Comparison of ENCODE assay signal across 1 cellular context in the genomic region with DNA sequence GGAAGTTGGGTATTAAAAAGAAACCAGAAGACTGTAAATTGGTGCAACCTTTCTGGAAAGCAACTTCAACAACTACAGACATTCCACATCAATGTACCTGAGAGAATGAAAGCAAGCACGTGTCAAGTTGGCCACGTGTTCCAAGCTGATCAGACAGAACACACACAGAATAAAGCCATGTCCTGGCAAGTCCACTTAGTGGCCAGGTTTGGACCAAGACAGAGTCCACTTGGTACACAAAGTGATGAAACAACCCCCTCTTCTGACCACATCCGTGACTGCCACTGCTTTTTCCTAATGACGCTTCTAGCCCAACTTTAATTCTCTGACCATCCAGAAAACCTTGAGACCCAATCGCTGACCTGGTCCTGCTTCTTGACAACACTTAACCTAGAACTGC.
A peak's percentile ranks its signal among the peaks of the same experiment; 100 is the strongest.
TF ChIP-seq lines count a peak whose summit lies in the region.

No MANE protein-coding gene starts in this region.

TF ChIP-seq in HepG2, 621 proteins besides CTCF, POLR2A, EP300 and RAD21 (continued from another document and continues in another):
- TF ChIP-seq, protein P1, sequence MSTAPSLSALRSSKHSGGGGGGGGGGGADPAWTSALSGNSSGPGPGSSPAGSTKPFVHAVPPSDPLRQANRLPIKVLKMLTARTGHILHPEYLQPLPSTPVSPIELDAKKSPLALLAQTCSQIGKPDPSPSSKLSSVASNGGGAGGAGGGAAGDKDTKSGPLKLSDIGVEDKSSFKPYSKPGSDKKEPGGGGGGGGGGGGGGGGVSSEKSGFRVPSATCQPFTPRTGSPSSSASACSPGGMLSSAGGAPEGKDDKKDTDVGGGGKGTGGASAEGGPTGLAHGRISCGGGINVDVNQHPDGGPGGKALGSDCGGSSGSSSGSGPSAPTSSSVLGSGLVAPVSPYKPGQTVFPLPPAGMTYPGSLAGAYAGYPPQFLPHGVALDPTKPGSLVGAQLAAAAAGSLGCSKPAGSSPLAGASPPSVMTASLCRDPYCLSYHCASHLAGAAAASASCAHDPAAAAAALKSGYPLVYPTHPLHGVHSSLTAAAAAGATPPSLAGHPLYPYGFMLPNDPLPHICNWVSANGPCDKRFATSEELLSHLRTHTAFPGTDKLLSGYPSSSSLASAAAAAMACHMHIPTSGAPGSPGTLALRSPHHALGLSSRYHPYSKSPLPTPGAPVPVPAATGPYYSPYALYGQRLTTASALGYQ (CRISPR knock-in tag; IDR thresholded peaks at IDR 0.05) = no peak
- 0 out of 2 replicates have a peak, but pooled peaks have one; percentile 24 for TF ChIP-seq ZSCAN9 (CRISPR knock-in tag; IDR thresholded peaks at IDR 0.05; ENCODE audit: borderline replicate concordance)
- TF ChIP-seq, protein P2, sequence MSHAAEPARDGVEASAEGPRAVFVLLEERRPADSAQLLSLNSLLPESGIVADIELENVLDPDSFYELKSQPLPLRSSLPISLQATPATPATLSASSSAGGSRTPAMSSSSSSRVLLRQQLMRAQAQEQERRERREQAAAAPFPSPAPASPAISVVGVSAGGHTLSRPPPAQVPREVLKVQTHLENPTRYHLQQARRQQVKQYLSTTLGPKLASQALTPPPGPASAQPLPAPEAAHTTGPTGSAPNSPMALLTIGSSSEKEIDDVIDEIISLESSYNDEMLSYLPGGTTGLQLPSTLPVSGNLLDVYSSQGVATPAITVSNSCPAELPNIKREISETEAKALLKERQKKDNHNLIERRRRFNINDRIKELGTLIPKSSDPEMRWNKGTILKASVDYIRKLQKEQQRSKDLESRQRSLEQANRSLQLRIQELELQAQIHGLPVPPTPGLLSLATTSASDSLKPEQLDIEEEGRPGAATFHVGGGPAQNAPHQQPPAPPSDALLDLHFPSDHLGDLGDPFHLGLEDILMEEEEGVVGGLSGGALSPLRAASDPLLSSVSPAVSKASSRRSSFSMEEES (CRISPR knock-in tag; IDR thresholded peaks at IDR 0.05) = 0 out of 2 replicates have a peak, but pooled peaks have one; percentile 31
- TF ChIP-seq ZNF382 (CRISPR knock-in tag; IDR thresholded peaks at IDR 0.05; ENCODE audit: borderline replicate concordance) = no peak
- TF ChIP-seq, protein P3, sequence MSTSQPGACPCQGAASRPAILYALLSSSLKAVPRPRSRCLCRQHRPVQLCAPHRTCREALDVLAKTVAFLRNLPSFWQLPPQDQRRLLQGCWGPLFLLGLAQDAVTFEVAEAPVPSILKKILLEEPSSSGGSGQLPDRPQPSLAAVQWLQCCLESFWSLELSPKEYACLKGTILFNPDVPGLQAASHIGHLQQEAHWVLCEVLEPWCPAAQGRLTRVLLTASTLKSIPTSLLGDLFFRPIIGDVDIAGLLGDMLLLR (CRISPR knock-in tag; IDR thresholded peaks at IDR 0.05) = no peak
- TF ChIP-seq NCOA2 (CRISPR knock-in tag; IDR thresholded peaks at IDR 0.05) = peak; percentile 25; the same call in 1 of the 2 replicates
- TF ChIP-seq EED (CRISPR knock-in tag; IDR thresholded peaks at IDR 0.05) = no peak
- no peak for TF ChIP-seq FOXA1 (IDR thresholded peaks at IDR 0.05)
- peak; percentile 26; the same call in 1 of the 2 replicates for TF ChIP-seq FOXA1 (CRISPR knock-in tag; IDR thresholded peaks at IDR 0.05)
- TF ChIP-seq THAP11 (CRISPR knock-in tag; IDR thresholded peaks at IDR 0.05) = 0 out of 2 replicates have a peak, but pooled peaks have one; percentile 35
- TF ChIP-seq, protein P4, sequence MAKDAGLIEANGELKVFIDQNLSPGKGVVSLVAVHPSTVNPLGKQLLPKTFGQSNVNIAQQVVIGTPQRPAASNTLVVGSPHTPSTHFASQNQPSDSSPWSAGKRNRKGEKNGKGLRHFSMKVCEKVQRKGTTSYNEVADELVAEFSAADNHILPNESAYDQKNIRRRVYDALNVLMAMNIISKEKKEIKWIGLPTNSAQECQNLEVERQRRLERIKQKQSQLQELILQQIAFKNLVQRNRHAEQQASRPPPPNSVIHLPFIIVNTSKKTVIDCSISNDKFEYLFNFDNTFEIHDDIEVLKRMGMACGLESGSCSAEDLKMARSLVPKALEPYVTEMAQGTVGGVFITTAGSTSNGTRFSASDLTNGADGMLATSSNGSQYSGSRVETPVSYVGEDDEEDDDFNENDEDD (CRISPR knock-in tag; IDR thresholded peaks at IDR 0.05; ENCODE audit: borderline replicate concordance) = peak; percentile 47; the same call in 1 of the 2 replicates
- no peak for TF ChIP-seq ZFY (CRISPR knock-in tag; IDR thresholded peaks at IDR 0.05)
- TF ChIP-seq, protein P5, sequence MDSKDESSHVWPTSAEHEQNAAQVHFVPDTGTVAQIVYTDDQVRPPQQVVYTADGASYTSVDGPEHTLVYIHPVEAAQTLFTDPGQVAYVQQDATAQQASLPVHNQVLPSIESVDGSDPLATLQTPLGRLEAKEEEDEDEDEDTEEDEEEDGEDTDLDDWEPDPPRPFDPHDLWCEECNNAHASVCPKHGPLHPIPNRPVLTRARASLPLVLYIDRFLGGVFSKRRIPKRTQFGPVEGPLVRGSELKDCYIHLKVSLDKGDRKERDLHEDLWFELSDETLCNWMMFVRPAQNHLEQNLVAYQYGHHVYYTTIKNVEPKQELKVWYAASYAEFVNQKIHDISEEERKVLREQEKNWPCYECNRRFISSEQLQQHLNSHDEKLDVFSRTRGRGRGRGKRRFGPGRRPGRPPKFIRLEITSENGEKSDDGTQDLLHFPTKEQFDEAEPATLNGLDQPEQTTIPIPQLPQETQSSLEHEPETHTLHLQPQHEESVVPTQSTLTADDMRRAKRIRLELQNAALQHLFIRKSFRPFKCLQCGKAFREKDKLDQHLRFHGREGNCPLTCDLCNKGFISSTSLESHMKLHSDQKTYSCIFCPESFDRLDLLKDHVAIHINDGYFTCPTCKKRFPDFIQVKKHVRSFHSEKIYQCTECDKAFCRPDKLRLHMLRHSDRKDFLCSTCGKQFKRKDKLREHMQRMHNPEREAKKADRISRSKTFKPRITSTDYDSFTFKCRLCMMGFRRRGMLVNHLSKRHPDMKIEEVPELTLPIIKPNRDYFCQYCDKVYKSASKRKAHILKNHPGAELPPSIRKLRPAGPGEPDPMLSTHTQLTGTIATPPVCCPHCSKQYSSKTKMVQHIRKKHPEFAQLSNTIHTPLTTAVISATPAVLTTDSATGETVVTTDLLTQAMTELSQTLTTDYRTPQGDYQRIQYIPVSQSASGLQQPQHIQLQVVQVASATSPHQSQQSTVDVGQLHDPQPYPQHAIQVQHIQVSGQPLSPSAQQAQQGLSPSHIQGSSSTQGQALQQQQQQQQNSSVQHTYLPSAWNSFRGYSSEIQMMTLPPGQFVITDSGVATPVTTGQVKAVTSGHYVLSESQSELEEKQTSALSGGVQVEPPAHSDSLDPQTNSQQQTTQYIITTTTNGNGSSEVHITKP (CRISPR knock-in tag; IDR thresholded peaks at IDR 0.05; ENCODE audit: low read depth) = peak; percentile 28; the same call in 1 of the 2 replicates
- TF ChIP-seq ZBTB1 (CRISPR knock-in tag; IDR thresholded peaks at IDR 0.05; ENCODE audit: borderline replicate concordance) = no peak
- TF ChIP-seq, protein P6, sequence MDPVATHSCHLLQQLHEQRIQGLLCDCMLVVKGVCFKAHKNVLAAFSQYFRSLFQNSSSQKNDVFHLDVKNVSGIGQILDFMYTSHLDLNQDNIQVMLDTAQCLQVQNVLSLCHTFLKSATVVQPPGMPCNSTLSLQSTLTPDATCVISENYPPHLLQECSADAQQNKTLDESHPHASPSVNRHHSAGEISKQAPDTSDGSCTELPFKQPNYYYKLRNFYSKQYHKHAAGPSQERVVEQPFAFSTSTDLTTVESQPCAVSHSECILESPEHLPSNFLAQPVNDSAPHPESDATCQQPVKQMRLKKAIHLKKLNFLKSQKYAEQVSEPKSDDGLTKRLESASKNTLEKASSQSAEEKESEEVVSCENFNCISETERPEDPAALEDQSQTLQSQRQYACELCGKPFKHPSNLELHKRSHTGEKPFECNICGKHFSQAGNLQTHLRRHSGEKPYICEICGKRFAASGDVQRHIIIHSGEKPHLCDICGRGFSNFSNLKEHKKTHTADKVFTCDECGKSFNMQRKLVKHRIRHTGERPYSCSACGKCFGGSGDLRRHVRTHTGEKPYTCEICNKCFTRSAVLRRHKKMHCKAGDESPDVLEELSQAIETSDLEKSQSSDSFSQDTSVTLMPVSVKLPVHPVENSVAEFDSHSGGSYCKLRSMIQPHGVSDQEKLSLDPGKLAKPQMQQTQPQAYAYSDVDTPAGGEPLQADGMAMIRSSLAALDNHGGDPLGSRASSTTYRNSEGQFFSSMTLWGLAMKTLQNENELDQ (CRISPR knock-in tag; IDR thresholded peaks at IDR 0.05; ENCODE audit: borderline replicate concordance) = no peak
- TF ChIP-seq, protein P7, sequence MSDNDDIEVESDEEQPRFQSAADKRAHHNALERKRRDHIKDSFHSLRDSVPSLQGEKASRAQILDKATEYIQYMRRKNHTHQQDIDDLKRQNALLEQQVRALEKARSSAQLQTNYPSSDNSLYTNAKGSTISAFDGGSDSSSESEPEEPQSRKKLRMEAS (IDR thresholded peaks at IDR 0.05) = peak; percentile 71
- no peak for TF ChIP-seq SOX13 (IDR thresholded peaks at IDR 0.05)
- 0 out of 4 replicates have a peak, but pooled peaks of 1 of the 2 experiments have one; percentile 14 for TF ChIP-seq SOX13 (CRISPR knock-in tag; conservative IDR thresholded peaks at IDR 0.05 in 1 of 2, IDR thresholded peaks at IDR 0.05 in 1 of 2)
- TF ChIP-seq MXD4 (CRISPR knock-in tag; IDR thresholded peaks at IDR 0.05) = peak; percentile 69; the same call in 1 of the 2 replicates
- 0 out of 4 replicates have a peak, but pooled peaks of 1 of the 2 experiments have one; percentile 26 for TF ChIP-seq KLF16 (CRISPR knock-in tag; IDR thresholded peaks at IDR 0.05)
- no peak for TF ChIP-seq ZNF510 (CRISPR knock-in tag; IDR thresholded peaks at IDR 0.05; ENCODE audit: low read depth)
- peak; percentile 60 for TF ChIP-seq MYC (CRISPR knock-in tag; IDR thresholded peaks at IDR 0.05; ENCODE audit: borderline replicate concordance)
- TF ChIP-seq BHLHE40 (IDR thresholded peaks at IDR 0.05; ENCODE audit: low read length) = peak; percentile 56
- no peak for TF ChIP-seq SKI (IDR thresholded peaks at IDR 0.05; ENCODE audit: partially characterized antibody)
- TF ChIP-seq DMAP1 (CRISPR knock-in tag; IDR thresholded peaks at IDR 0.05) = peak; percentile 50; the same call in 1 of the 2 replicates
- TF ChIP-seq FOXA3 (CRISPR knock-in tag; IDR thresholded peaks at IDR 0.05) = peak; percentile 23; the same call in 1 of the 2 replicates
- TF ChIP-seq IRF2 (CRISPR knock-in tag; IDR thresholded peaks at IDR 0.05) = peak; percentile 64; the same call in 1 of the 2 replicates
- TF ChIP-seq SRSF1 (optimal IDR thresholded peaks at IDR 0.05; ENCODE audit: low read depth, low read length) = no peak
- no peak for TF ChIP-seq ZNF260 (CRISPR knock-in tag; IDR thresholded peaks at IDR 0.05; ENCODE audit: borderline replicate concordance, low read depth)
- no peak for TF ChIP-seq RAD51 (IDR thresholded peaks at IDR 0.05; ENCODE audit: borderline replicate concordance)
- TF ChIP-seq CBFB (CRISPR knock-in tag; IDR thresholded peaks at IDR 0.05) = 0 out of 2 replicates have a peak, but pooled peaks have one; percentile 28
- no peak for TF ChIP-seq SATB2 (CRISPR knock-in tag; IDR thresholded peaks at IDR 0.05)
- no peak for TF ChIP-seq MIER2 (CRISPR knock-in tag; IDR thresholded peaks at IDR 0.05)
- TF ChIP-seq ZNF713 (CRISPR knock-in tag; IDR thresholded peaks at IDR 0.05) = no peak
- no peak for TF ChIP-seq ZNF558 (CRISPR knock-in tag; IDR thresholded peaks at IDR 0.05; ENCODE audit: borderline replicate concordance)
- TF ChIP-seq PAX8 (CRISPR knock-in tag; IDR thresholded peaks at IDR 0.05; ENCODE audit: borderline replicate concordance) = no peak
- TF ChIP-seq, protein P8, sequence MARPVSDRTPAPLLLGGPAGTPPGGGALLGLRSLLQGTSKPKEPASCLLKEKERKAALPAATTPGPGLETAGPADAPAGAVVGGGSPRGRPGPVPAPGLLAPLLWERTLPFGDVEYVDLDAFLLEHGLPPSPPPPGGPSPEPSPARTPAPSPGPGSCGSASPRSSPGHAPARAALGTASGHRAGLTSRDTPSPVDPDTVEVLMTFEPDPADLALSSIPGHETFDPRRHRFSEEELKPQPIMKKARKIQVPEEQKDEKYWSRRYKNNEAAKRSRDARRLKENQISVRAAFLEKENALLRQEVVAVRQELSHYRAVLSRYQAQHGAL (CRISPR knock-in tag; IDR thresholded peaks at IDR 0.05; ENCODE audit: not compliant biosample characterization) = no peak
- TF ChIP-seq, protein P9, sequence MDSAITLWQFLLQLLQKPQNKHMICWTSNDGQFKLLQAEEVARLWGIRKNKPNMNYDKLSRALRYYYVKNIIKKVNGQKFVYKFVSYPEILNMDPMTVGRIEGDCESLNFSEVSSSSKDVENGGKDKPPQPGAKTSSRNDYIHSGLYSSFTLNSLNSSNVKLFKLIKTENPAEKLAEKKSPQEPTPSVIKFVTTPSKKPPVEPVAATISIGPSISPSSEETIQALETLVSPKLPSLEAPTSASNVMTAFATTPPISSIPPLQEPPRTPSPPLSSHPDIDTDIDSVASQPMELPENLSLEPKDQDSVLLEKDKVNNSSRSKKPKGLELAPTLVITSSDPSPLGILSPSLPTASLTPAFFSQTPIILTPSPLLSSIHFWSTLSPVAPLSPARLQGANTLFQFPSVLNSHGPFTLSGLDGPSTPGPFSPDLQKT (CRISPR knock-in tag; IDR thresholded peaks at IDR 0.05; ENCODE audit: borderline replicate concordance) = no peak
- TF ChIP-seq NR2F2 (IDR thresholded peaks at IDR 0.05; ENCODE audit: borderline replicate concordance, low read depth) = no peak
- TF ChIP-seq ATAD3A (CRISPR knock-in tag; IDR thresholded peaks at IDR 0.05) = no peak
- no peak for TF ChIP-seq ZNF619 (CRISPR knock-in tag; IDR thresholded peaks at IDR 0.05)
- TF ChIP-seq, protein P10, sequence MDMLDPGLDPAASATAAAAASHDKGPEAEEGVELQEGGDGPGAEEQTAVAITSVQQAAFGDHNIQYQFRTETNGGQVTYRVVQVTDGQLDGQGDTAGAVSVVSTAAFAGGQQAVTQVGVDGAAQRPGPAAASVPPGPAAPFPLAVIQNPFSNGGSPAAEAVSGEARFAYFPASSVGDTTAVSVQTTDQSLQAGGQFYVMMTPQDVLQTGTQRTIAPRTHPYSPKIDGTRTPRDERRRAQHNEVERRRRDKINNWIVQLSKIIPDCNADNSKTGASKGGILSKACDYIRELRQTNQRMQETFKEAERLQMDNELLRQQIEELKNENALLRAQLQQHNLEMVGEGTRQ (IDR thresholded peaks at IDR 0.05; ENCODE audit: low read depth, low read length) = peak; percentile 80
- TF ChIP-seq, protein P10 (CRISPR knock-in tag; IDR thresholded peaks at IDR 0.05; ENCODE audit: borderline replicate concordance) = no peak
